Comparison of ENCODE assay signal across 16 cellular contexts in genomic region chr22:47175151-47175760, GRCh38.
DNase-seq lines count a peak whose midpoint lies in the region; ATAC-seq and TF ChIP-seq lines count a peak whose summit lies in the region.
"Had no signal": no experiment of that assay in that cellular context is flagged by ENCODE, and none has a peak within 500 bp of the region (broad histone marks: within the 10 kb centered on the region; RNA-seq: fewer than 3 reads in every experiment).

No MANE protein-coding gene starts in this region.

- no peak overlapping the region for H2BK5ac ChIP-seq in H9 (ENCODE audit: insufficient read length, low read length)

- H3K27ac Mint-ChIP-seq in H9, result peak overlapping the region in 1 of 3 experiments; percentile 91; a peak in 1 of 7 replicates
- H3K27ac Mint-ChIP-seq: activated B cell treated with CpG ODN at 0.5 μM for 24 hours; activated naive CD4-positive, alpha-beta T cell treated with anti-CD3 and anti-CD28 coated beads, Interleukin-2, amount 50 U/mL, for 24 hours had no signal

- no peaks in the 10 kb centered on the region for H3K27me3 ChIP-seq in H9 (ENCODE audit: insufficient read depth, low read length)
- H3K27me3 ChIP-seq in right cardiac atrium (ENCODE audit: control insufficient read depth, insufficient read depth), result no peaks in the 10 kb centered on the region
- H3K27me3 ChIP-seq in sigmoid colon, result no peaks in the 10 kb centered on the region
- H3K27me3 ChIP-seq: BE2C had no signal

- H2BK20ac ChIP-seq in H9 (ENCODE audit: low read depth, low read length, poor library complexity, severe bottlenecking), result no peak overlapping the region

- H3K9me3 ChIP-seq in H9 (ENCODE audit: control insufficient read depth, low read depth, low read length) (no peaks in the 10 kb centered on the region), right cardiac atrium (ENCODE audit: control insufficient read depth, low read length) (no peaks in the 10 kb centered on the region), sigmoid colon (no peaks in the 10 kb centered on the region)
- H3K9me3 ChIP-seq: BE2C had no signal

- H2AFZ ChIP-seq in H9 (ENCODE audit: low read length), result no peak overlapping the region

- no peak overlapping the region for H3K4ac ChIP-seq in H9 (ENCODE audit: low read depth, low read length)

- no peak overlapping the region for H3T11ph ChIP-seq in H9 (ENCODE audit: low read length)

- ATAC-seq in right cardiac atrium, result peak; percentile 15 to 63
- ATAC-seq: K562; stimulated activated naive CD8-positive, alpha-beta T cell treated with anti-CD3 and anti-CD28 coated beads, Interleukin-15, Interleukin-2, amounts not matched to agents 100 U/mL and 50 U/mL, for 24 hours had no signal

- H2BK120ac ChIP-seq in H9 (ENCODE audit: low read depth, low read length, poor library complexity, severe bottlenecking), result no peak overlapping the region

- no peak overlapping the region for H4K8ac ChIP-seq in H9 (replicated peaks; ENCODE audit: insufficient read length, low read depth, low read length)

- intact Hi-C loops in right cardiac atrium (cut with DNase I), result no loop called here
- intact Hi-C loops in sigmoid colon (cut with DNase I), result no loop called here

- no peaks in the 10 kb centered on the region for H3K79me1 ChIP-seq in H9 (ENCODE audit: insufficient read depth, low read depth, low read length, poor library complexity, severe bottlenecking)

- peaks cover 3% of the 10 kb centered on the region; the same call in 1 of the 2 replicates for H3K27me3 Mint-ChIP-seq in H9 (ENCODE audit: low read depth)
- H3K27me3 Mint-ChIP-seq: activated B cell treated with CpG ODN at 0.5 μM for 24 hours; activated naive CD4-positive, alpha-beta T cell treated with anti-CD3 and anti-CD28 coated beads, Interleukin-2, amount 50 U/mL, for 24 hours had no signal

- DNase-seq in H9 (peak; percentile 19), coronary artery (ENCODE audit: low spot score) (peak; percentile 60), right cardiac atrium (peak in 2 of 3 donors; percentile 65 to 76), sigmoid colon (peak; percentile 81), NCI-H82 (lab: John Stamatoyannopoulos, UW) (no peak), NCI-H1417 treated with DMSO at 0.1 percent for 48 hours (lab: John Stamatoyannopoulos, UW) (no peak), NCI-H1436 treated with DMSO at 0.1 percent for 48 hours (lab: John Stamatoyannopoulos, UW) (no peak)
- DNase-seq: activated B cell treated with CpG ODN at 0.5 μM for 24 hours; BE2C; effector memory CD4-positive, alpha-beta T cell; GF-D8; midbrain; NCI-H1048; stimulated activated naive CD8-positive, alpha-beta T cell treated with anti-CD3 and anti-CD28 coated beads, Interleukin-15, Interleukin-2, amounts not matched to agents 100 U/mL and 50 U/mL, for 24 hours had no signal

- H3K4me1 ChIP-seq in H9 (ENCODE audit: insufficient read depth, low read length) (no peaks in the 10 kb centered on the region), right cardiac atrium (ENCODE audit: control insufficient read depth, insufficient read depth, low read length) (no peaks in the 10 kb centered on the region), sigmoid colon (no peaks in the 10 kb centered on the region)
- H3K4me1 ChIP-seq: BE2C had no signal

- no peak overlapping the region for H2BK12ac ChIP-seq in H9 (ENCODE audit: insufficient read length, low read depth, low read length)

- H3K36me3 ChIP-seq in sigmoid colon, result no peaks in the 10 kb centered on the region
- H3K36me3 ChIP-seq: BE2C had no signal

- H2AK5ac ChIP-seq in H9 (ENCODE audit: insufficient read length, low read length), result no peak overlapping the region

- H3K4me3 ChIP-seq in coronary artery (no peak overlapping the region), right cardiac atrium (ENCODE audit: low read length) (no peak overlapping the region), sigmoid colon (no peak overlapping the region)
- H3K4me3 ChIP-seq: K562 had no signal

- H3K27ac ChIP-seq in H9 (ENCODE audit: insufficient read length, low read depth, low read length) (no peak overlapping the region), coronary artery (no peak overlapping the region), right cardiac atrium (ENCODE audit: low read length) (no peak overlapping the region), sigmoid colon (peak overlapping the region in 1 of 4 donors; percentile 23)

- no peak for TF ChIP-seq POLR2A in sigmoid colon (IDR thresholded peaks at IDR 0.05)

- H3K18ac ChIP-seq in H9 (ENCODE audit: insufficient read length, low read depth, low read length), result no peak overlapping the region

- H4K20me1 ChIP-seq in H9 (ENCODE audit: control insufficient read depth, insufficient read depth, insufficient read length), result peaks cover 2% of the 10 kb centered on the region

- TF ChIP-seq CTCF in H9 (conservative IDR thresholded peaks at IDR 0.05), result no peak
- no peak for TF ChIP-seq CTCF in coronary artery (IDR thresholded peaks at IDR 0.05)
- TF ChIP-seq CTCF in sigmoid colon (IDR thresholded peaks at IDR 0.05), result no peak

- H3K36me3 Mint-ChIP-seq in H9 (ENCODE audit: insufficient read depth in 1 of 3, low read depth in 3 of 3), result peaks cover 0 to 20% (median 14%) of the 10 kb centered on the region in 3 experiments; a peak in 4 of 7 replicates

- peaks cover 5 to 34% of the 10 kb centered on the region in 2 experiments; a peak in 3 of 5 replicates for H3K9me3 Mint-ChIP-seq in H9
- H3K9me3 Mint-ChIP-seq: activated B cell treated with CpG ODN at 0.5 μM for 24 hours; activated naive CD4-positive, alpha-beta T cell treated with anti-CD3 and anti-CD28 coated beads, Interleukin-2, amount 50 U/mL, for 24 hours had no signal

- no peak for TF ChIP-seq EP300 in sigmoid colon (IDR thresholded peaks at IDR 0.05)

- no peak overlapping the region for H3K9ac ChIP-seq in H9 (ENCODE audit: extremely low read depth, insufficient read length, low read length)

- H4K5ac ChIP-seq in H9 (ENCODE audit: insufficient read length, low read depth, low read length), result no peak overlapping the region

- no CpG with 5 or more reads among the region's 25 CpGs for WGBS in H9 (ENCODE audit: extremely low coverage, insufficient read length, low lambda C conversion rate)
- WGBS in right cardiac atrium, result 56% methylated on average over 25 of the region's 25 CpGs
- WGBS in sigmoid colon, 2 donors, result 77 to 82% methylated on average over 25 of the region's 25 CpGs

- no peak overlapping the region for H3K14ac ChIP-seq in H9 (ENCODE audit: insufficient read depth, low read length)

- no peak overlapping the region for H3K4me2 ChIP-seq in H9 (ENCODE audit: insufficient read depth, insufficient read length, low read length)

- H3K4me1 Mint-ChIP-seq in H9, result no peaks in the 10 kb centered on the region
- H3K4me1 Mint-ChIP-seq: activated B cell treated with CpG ODN at 0.5 μM for 24 hours; activated naive CD4-positive, alpha-beta T cell treated with anti-CD3 and anti-CD28 coated beads, Interleukin-2, amount 50 U/mL, for 24 hours had no signal

- no peaks in the 10 kb centered on the region for H3K79me2 ChIP-seq in H9 (ENCODE audit: insufficient read depth, low read length)

- no peak overlapping the region for H4K91ac ChIP-seq in H9 (ENCODE audit: insufficient read length, low read depth, low read length)

- no peak overlapping the region for H3K23ac ChIP-seq in H9 (ENCODE audit: insufficient read length, low read depth, low read length)

- no peak overlapping the region for H3K56ac ChIP-seq in H9 (ENCODE audit: insufficient read length, low read depth, low read length)

- H3K4me3 Mint-ChIP-seq in H9, result no peak overlapping the region
- H3K4me3 Mint-ChIP-seq: activated B cell treated with CpG ODN at 0.5 μM for 24 hours; activated naive CD4-positive, alpha-beta T cell treated with anti-CD3 and anti-CD28 coated beads, Interleukin-2, amount 50 U/mL, for 24 hours had no signal

- no peak overlapping the region for H2BK15ac ChIP-seq in H9 (ENCODE audit: low read depth, low read length)

- H3K23me2 ChIP-seq in H9 (ENCODE audit: insufficient read length, low read depth, low read length, poor library complexity, severe bottlenecking), result no peaks in the 10 kb centered on the region

Comparison
In these comparisons a context has a peak if more than half of its experiments do, and no peak if none do; other contexts are left out.
1. DNase-seq: peak in H9 (single experiment), coronary artery (single experiment), right cardiac atrium (2 of 3) and sigmoid colon (single experiment); none in NCI-H82 (single experiment), NCI-H1417 treated with DMSO at 0.1 percent for 48 hours (single experiment) and NCI-H1436 treated with DMSO at 0.1 percent for 48 hours (single experiment).